ENCODE assay signal across 37 cellular contexts in the genomic region with DNA sequence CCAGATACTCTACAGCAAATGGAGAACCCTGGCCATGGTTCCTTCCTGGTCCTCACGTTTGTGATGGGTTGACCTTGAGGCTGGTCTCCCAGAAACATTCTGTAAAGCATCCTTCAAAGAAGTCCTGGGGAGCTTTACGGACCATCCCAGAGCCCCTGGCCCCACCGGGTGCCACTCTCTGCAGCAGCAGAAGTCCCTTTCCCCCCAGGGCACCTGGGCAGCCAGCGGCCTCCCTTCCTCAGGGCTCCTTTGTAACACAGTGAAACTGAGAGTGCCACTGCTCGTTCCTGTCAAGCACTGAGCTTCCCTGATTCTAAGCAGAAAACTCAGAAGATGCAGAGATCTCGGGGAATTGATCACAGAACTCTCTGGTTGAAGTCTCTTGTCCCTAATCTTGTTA.
"Had no signal": no experiment of that assay in that cellular context is flagged by ENCODE, and none has a peak within 500 bp of the region (broad histone marks: within the 10 kb centered on the region; RNA-seq: fewer than 3 reads in every experiment).

No MANE protein-coding gene starts in this region.

- H3K4me1 Mint-ChIP-seq: activated B cell treated with CpG ODN at 0.5 μM for 24 hours; activated CD4-positive, alpha-beta T cell treated with anti-CD3 and anti-CD28 coated beads, Interleukin-2, amount 10 ng/mL, durations not matched to agents 24 days and 14 days; activated naive CD8-positive, alpha-beta T cell treated with anti-CD3 and anti-CD28 coated beads for 36 hours; activated T-helper 17 cell treated with anti-CD3 and anti-CD28 coated beads, Interleukin-2, amount 50 U/mL, for 72 hours; central memory CD8-positive, alpha-beta T cell had no signal

- ATAC-seq: activated CD8-positive, alpha-beta T cell treated with anti-CD3 and anti-CD28 coated beads for 36 hours; activated naive CD4-positive, alpha-beta T cell treated with anti-CD3 and anti-CD28 coated beads, Interleukin-2, amount 50 U/mL, for 72 hours; activated T-cell treated with anti-CD3 and anti-CD28 coated beads, Interleukin-2, amount 50 U/mL, for 4 hours; activated T-cell treated with anti-CD3 and anti-CD28 coated beads, Interleukin-2, amount 50 U/mL, for 72 hours; activated T-helper 17 cell treated with anti-CD3 and anti-CD28 coated beads, Interleukin-2, amount 50 U/mL, for 72 hours; body of pancreas; T-cell had no signal

- H3K9me3 ChIP-seq: adrenal gland, body of pancreas, breast epithelium had no signal

- H3K36me3 Mint-ChIP-seq: activated CD4-positive, alpha-beta memory T cell treated with anti-CD3 and anti-CD28 coated beads for 36 hours; activated naive CD4-positive, alpha-beta T cell treated with anti-CD3 and anti-CD28 coated beads, Interleukin-2, amount 50 U/mL, for 72 hours; activated naive CD8-positive, alpha-beta T cell treated with anti-CD3 and anti-CD28 coated beads for 36 hours; T-cell had no signal

- H3K9me3 Mint-ChIP-seq: activated B cell treated with CpG ODN at 0.5 μM for 24 hours; activated CD4-positive, alpha-beta memory T cell treated with anti-CD3 and anti-CD28 coated beads for 36 hours; activated CD4-positive, alpha-beta T cell treated with anti-CD3 and anti-CD28 coated beads, Interleukin-2, amount 10 ng/mL, durations not matched to agents 24 days and 14 days; activated CD8-positive, alpha-beta T cell treated with anti-CD3 and anti-CD28 coated beads for 36 hours; activated naive CD4-positive, alpha-beta T cell treated with anti-CD3 and anti-CD28 coated beads for 36 hours; activated naive CD4-positive, alpha-beta T cell treated with anti-CD3 and anti-CD28 coated beads, Interleukin-2, amount 50 U/mL, for 72 hours; activated naive CD8-positive, alpha-beta T cell treated with anti-CD3 and anti-CD28 coated beads for 36 hours; activated T-cell treated with anti-CD3 and anti-CD28 coated beads, Interleukin-2, amount 50 U/mL, for 4 hours; activated T-cell treated with anti-CD3 and anti-CD28 coated beads, Interleukin-2, amount 50 U/mL, for 72 hours; activated T-helper 1 cell treated with anti-CD3 and anti-CD28 coated beads, Interleukin-12 subunit alpha, Interleukin-12 subunit beta, Interleukin-2, Interleukin-4 antibody, amounts not matched to agents 30 ng/mL and 10 ng/mL and 1 ng/mL, durations not matched to agents 14 hours and 24 hours and 36 hours; activated T-helper 17 cell treated with anti-CD3 and anti-CD28 coated beads, Interleukin-2, amount 50 U/mL, for 72 hours; central memory CD8-positive, alpha-beta T cell; T-cell; T-helper 2 cell treated with Interferon-gamma antibody and Interleukin-4, amounts not matched to agents 5 μg/mL and 100 μg/mL, for 36 hours had no signal

- H3K27me3 ChIP-seq: adrenal gland, body of pancreas, brain microvascular endothelial cell, breast epithelium, cardiac muscle cell had no signal

- H3K36me3 ChIP-seq: adrenal gland, brain microvascular endothelial cell, breast epithelium, cardiac muscle cell had no signal

- H3K4me1 ChIP-seq: adrenal gland, body of pancreas, breast epithelium had no signal

- H3K27me3 Mint-ChIP-seq: activated CD4-positive, alpha-beta T cell treated with anti-CD3 and anti-CD28 coated beads, Interleukin-2, amount 10 ng/mL, durations not matched to agents 24 days and 14 days; activated CD8-positive, alpha-beta T cell treated with anti-CD3 and anti-CD28 coated beads for 36 hours; activated T-helper 17 cell treated with anti-CD3 and anti-CD28 coated beads, Interleukin-2, amount 50 U/mL, for 72 hours; T-cell had no signal

- H3K4me3 ChIP-seq: adrenal gland, body of pancreas, breast epithelium, cardiac muscle cell had no signal

- H3K4me3 Mint-ChIP-seq: activated B cell treated with CpG ODN at 0.5 μM for 24 hours; activated CD4-positive, alpha-beta memory T cell treated with anti-CD3 and anti-CD28 coated beads for 36 hours; activated CD4-positive, alpha-beta T cell treated with anti-CD3 and anti-CD28 coated beads, Interleukin-2, amount 10 ng/mL, durations not matched to agents 24 days and 14 days; activated CD8-positive, alpha-beta T cell treated with anti-CD3 and anti-CD28 coated beads for 36 hours; activated naive CD4-positive, alpha-beta T cell treated with anti-CD3 and anti-CD28 coated beads for 36 hours; activated naive CD8-positive, alpha-beta T cell treated with anti-CD3 and anti-CD28 coated beads for 36 hours; activated T-cell treated with anti-CD3 and anti-CD28 coated beads, Interleukin-2, amount 50 U/mL, for 4 hours; activated T-cell treated with anti-CD3 and anti-CD28 coated beads, Interleukin-2, amount 50 U/mL, for 72 hours; activated T-helper 1 cell treated with anti-CD3 and anti-CD28 coated beads, Interleukin-12 subunit alpha, Interleukin-12 subunit beta, Interleukin-2, Interleukin-4 antibody, amounts not matched to agents 30 ng/mL and 10 ng/mL and 1 ng/mL, durations not matched to agents 14 hours and 24 hours and 36 hours; activated T-helper 17 cell treated with anti-CD3 and anti-CD28 coated beads, Interleukin-2, amount 50 U/mL, for 72 hours; central memory CD8-positive, alpha-beta T cell; T-cell; T-helper 2 cell treated with Interferon-gamma antibody and Interleukin-4, amounts not matched to agents 5 μg/mL and 100 μg/mL, for 36 hours had no signal

- DNase-seq: activated B cell treated with CpG ODN at 0.5 μM for 24 hours; activated CD4-positive, alpha-beta memory T cell treated with anti-CD3 and anti-CD28 coated beads for 36 hours; activated CD4-positive, alpha-beta T cell treated with anti-CD3 and anti-CD28 coated beads for 4 hours; activated CD4-positive, alpha-beta T cell treated with anti-CD3 and anti-CD28 coated beads, Interleukin-2, amount 10 ng/mL, durations not matched to agents 24 days and 14 days; activated CD4-positive, alpha-beta T cell treated with anti-CD3 and anti-CD28 coated beads, Interleukin-2, amount 50 U/mL, for 1 hour; activated CD4-positive, alpha-beta T cell treated with anti-CD3 and anti-CD28 coated beads, Interleukin-2, amount 50 U/mL, for 4 hours; activated CD4-positive, CD25-positive, alpha-beta regulatory T cell treated with anti-CD3 and anti-CD28 coated beads, Interleukin-2, amount 50 U/mL, for 72 hours; activated CD8-positive, alpha-beta memory T cell treated with anti-CD3 and anti-CD28 coated beads, Interleukin-2, amount 50 U/mL, for 4 hours; activated CD8-positive, alpha-beta T cell treated with anti-CD3 and anti-CD28 coated beads for 36 hours; activated effector memory CD4-positive, alpha-beta T cell treated with anti-CD3 and anti-CD28 coated beads, Interleukin-2, amount 50 U/mL, for 16 hours; activated gamma-delta T cell treated with Interleukin-2 at 50 U/mL for 16 hours; activated naive CD4-positive, alpha-beta T cell; activated naive CD4-positive, alpha-beta T cell treated with anti-CD3 and anti-CD28 coated beads for 36 hours; activated naive CD4-positive, alpha-beta T cell treated with anti-CD3 and anti-CD28 coated beads, Interleukin-2, amount 50 U/mL, for 16 hours; activated naive CD8-positive, alpha-beta T cell treated with anti-CD3 and anti-CD28 coated beads for 36 hours; activated T-cell treated with anti-CD3 and anti-CD28 coated beads for 4 hours; activated T-cell treated with anti-CD3 and anti-CD28 coated beads, Interleukin-2, amount 50 U/mL, for 1 hour; activated T-cell treated with anti-CD3 and anti-CD28 coated beads, Interleukin-2, amount 50 U/mL, for 4 hours; activated T-cell treated with anti-CD3 and anti-CD28 coated beads, Interleukin-2, amount 50 U/mL, for 72 hours; adrenal gland; amniotic stem cell; aorta; body of pancreas; brain microvascular endothelial cell; caudate nucleus; cerebellar nuclear complex; T-cell; T-helper 2 cell; T-helper 9 cell had no signal

- H3K27ac Mint-ChIP-seq: activated B cell treated with CpG ODN at 0.5 μM for 24 hours; activated CD4-positive, alpha-beta memory T cell treated with anti-CD3 and anti-CD28 coated beads for 36 hours; activated CD4-positive, alpha-beta T cell treated with anti-CD3 and anti-CD28 coated beads, Interleukin-2, amount 10 ng/mL, durations not matched to agents 24 days and 14 days; activated CD8-positive, alpha-beta T cell treated with anti-CD3 and anti-CD28 coated beads for 36 hours; activated naive CD4-positive, alpha-beta T cell treated with anti-CD3 and anti-CD28 coated beads for 36 hours; activated naive CD4-positive, alpha-beta T cell treated with anti-CD3 and anti-CD28 coated beads, Interleukin-2, amount 50 U/mL, for 72 hours; activated naive CD8-positive, alpha-beta T cell treated with anti-CD3 and anti-CD28 coated beads for 36 hours; activated T-cell treated with anti-CD3 and anti-CD28 coated beads, Interleukin-2, amount 50 U/mL, for 72 hours; activated T-helper 1 cell treated with anti-CD3 and anti-CD28 coated beads, Interleukin-12 subunit alpha, Interleukin-12 subunit beta, Interleukin-2, Interleukin-4 antibody, amounts not matched to agents 30 ng/mL and 10 ng/mL and 1 ng/mL, durations not matched to agents 14 hours and 24 hours and 36 hours; activated T-helper 17 cell treated with anti-CD3 and anti-CD28 coated beads, Interleukin-2, amount 50 U/mL, for 72 hours; T-cell; T-helper 2 cell treated with Interferon-gamma antibody and Interleukin-4, amounts not matched to agents 5 μg/mL and 100 μg/mL, for 36 hours had no signal

- H3K27ac ChIP-seq: adrenal gland, body of pancreas, brain microvascular endothelial cell, breast epithelium, cardiac muscle cell, VCaP had no signal
